In the genomic region with DNA sequence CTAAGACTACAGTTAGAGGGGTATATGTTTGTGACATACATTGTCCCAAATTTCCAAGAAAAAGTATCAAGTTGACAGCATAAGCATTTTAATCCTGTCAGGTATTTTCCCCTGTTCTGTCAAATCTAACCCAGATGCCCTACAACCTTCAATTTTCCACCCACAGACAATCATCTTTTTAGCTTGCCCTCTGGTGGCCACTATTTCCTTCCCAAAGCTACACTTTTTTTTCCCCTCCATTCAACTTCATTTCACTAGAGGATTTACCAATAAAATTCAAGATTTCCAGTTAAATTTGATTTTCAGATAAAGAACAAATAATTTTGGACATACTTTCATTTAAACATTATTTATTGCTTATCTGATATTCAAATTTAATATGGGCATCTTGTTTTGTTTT, we compare ENCODE assay signal across 9 cellular contexts.
DNase-seq lines count a peak whose midpoint lies in the region; ATAC-seq and TF ChIP-seq lines count a peak whose summit lies in the region.
"Had no signal": no experiment of that assay in that cellular context is flagged by ENCODE, and none has a peak within 500 bp of the region (broad histone marks: within the 10 kb centered on the region; RNA-seq: fewer than 3 reads in every experiment).

No MANE protein-coding gene starts in this region.

- H3K36me3 ChIP-seq in left ventricle myocardium inferior (no peaks in the 10 kb centered on the region), Peyer's patch (no peaks in the 10 kb centered on the region), upper lobe of right lung (no peaks in the 10 kb centered on the region)

- intact Hi-C loops in left ventricle myocardium inferior (cut with micrococcal nuclease), result no loop called here
- intact Hi-C loops in left ventricle myocardium superior (cut with micrococcal nuclease), result no loop called here
- intact Hi-C loops in upper lobe of right lung (cut with DNase I), result no loop called here

- H3K27ac ChIP-seq in left ventricle myocardium inferior (replicated peaks), result no peak overlapping the region
- H3K27ac ChIP-seq in Peyer's patch, result no peak overlapping the region
- H3K27ac ChIP-seq in upper lobe of right lung, result no peak overlapping the region

- DNase-seq in left ventricle myocardium inferior, result no peak
- DNase-seq in left ventricle myocardium superior, result no peak
- no peak for DNase-seq in Peyer's patch
- peak; percentile 52 for DNase-seq in fibroblast of pulmonary artery (ENCODE audit: low read depth)
- no peak for DNase-seq in upper lobe of right lung
- no peak for DNase-seq in medulla oblongata (ENCODE audit: extremely low spot score)
- no peak for DNase-seq in retina
- DNase-seq in midbrain (lab: John Stamatoyannopoulos, UW), result no peak
- DNase-seq: KG1 had no signal

- H3K27me3 ChIP-seq in left ventricle myocardium inferior (ENCODE audit: low read depth) (no peaks in the 10 kb centered on the region), Peyer's patch (no peaks in the 10 kb centered on the region), upper lobe of right lung (no peaks in the 10 kb centered on the region)

- TF ChIP-seq CTCF in left ventricle myocardium inferior (IDR thresholded peaks at IDR 0.05; ENCODE audit: borderline replicate concordance) (peak; percentile 68), Peyer's patch (IDR thresholded peaks at IDR 0.05) (peak in 5 of 6 experiments; percentile 6 to 23 (median 15)), fibroblast of pulmonary artery (IDR thresholded peaks at IDR 0.05; ENCODE audit: low read length, missing control alignments) (peak; percentile 69), upper lobe of right lung (IDR thresholded peaks at IDR 0.05) (peak; percentile 32)

- ATAC-seq in left ventricle myocardium superior (no peak), upper lobe of right lung (no peak)

- H3K4me1 ChIP-seq in left ventricle myocardium inferior (no peaks in the 10 kb centered on the region), Peyer's patch (no peaks in the 10 kb centered on the region), upper lobe of right lung (no peaks in the 10 kb centered on the region)

- H3K9me3 ChIP-seq in left ventricle myocardium inferior (replicated peaks), result peaks cover 10% of the 10 kb centered on the region
- H3K9me3 ChIP-seq in Peyer's patch, result no peaks in the 10 kb centered on the region
- H3K9me3 ChIP-seq in upper lobe of right lung, result no peaks in the 10 kb centered on the region

- TF ChIP-seq POLR2A in Peyer's patch (IDR thresholded peaks at IDR 0.05), result no peak

- no peak overlapping the region for H3K4me3 ChIP-seq in left ventricle myocardium inferior
- H3K4me3 ChIP-seq in Peyer's patch, result no peak overlapping the region
- no peak overlapping the region for H3K4me3 ChIP-seq in fibroblast of pulmonary artery (replicated peaks; ENCODE audit: low read depth, low read length)
- no peak overlapping the region for H3K4me3 ChIP-seq in upper lobe of right lung

Comparison
In these comparisons a context has a peak if more than half of its experiments do, and no peak if none do; other contexts are left out.
1. CTCF ChIP-seq: peak in every context shown above with its lines; median percentile 69 in fibroblast of pulmonary artery; 68 in left ventricle myocardium inferior; 32 in upper lobe of right lung; 15 in Peyer's patch.